7 cellular contexts compared by ENCODE assay signal in the genomic region with DNA sequence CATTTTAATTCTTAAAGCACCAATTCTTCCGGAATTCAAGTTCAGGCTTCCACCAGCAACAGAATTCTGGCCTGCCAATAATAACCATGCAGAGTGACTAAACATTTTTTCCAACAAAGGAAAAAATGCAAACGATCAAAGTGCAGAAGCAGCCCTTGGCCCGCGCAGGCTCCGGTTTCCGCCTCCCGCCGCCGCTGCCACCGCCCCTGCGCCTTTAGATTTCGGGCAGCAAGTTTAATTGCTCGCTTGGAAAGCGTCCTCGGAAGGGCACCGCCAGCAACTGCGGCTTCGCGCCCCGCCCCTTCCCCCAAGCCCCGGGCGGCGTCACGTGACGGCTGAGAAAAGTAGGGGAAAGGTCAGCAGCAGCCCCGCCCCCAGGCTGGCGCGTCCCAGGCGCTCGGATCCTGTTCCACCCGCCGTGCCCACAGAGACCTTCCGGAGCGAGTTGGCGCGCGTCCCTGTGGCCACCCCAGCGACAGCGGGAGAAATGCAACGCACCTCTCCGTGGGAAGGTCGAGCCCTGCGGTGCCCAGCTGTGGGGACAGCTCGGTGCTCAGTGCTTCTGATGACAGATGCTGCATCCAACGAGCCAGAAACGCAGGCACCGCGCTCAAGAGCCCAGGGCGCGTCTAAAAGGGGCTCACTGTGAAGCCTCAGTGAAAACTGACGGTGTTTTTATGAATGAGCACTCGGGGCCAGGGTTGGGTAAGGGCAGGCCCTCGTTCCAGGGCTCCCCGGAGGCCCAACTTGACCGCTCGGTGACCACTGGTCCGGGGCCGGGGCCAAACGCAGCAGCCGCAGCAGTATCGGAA. TPM values are rescaled to one million over a fixed set of nuclear protein-coding genes. Genes with fewer than 3 reads are reported as not detected.
DNase-seq lines count a peak whose midpoint lies in the region; ATAC-seq, FAIRE-seq and TF ChIP-seq lines count a peak whose summit lies in the region.

No MANE protein-coding gene starts in this region.

- peak; percentile 83 for FAIRE-seq in GM18507 (lab: Jason Lieb, UNC)

- ATAC-seq in HG03139 (IDR thresholded peaks at IDR 0.05; ENCODE audit: unreplicated experiment): peak; percentile 31

- DNase-seq in GM18507 (ENCODE audit: extremely low spot score, insufficient read length, low read depth) (peak; percentile 79), NCI-H446 treated with DMSO at 0.1 percent for 48 hours (lab: John Stamatoyannopoulos, UW) (peak; percentile 62), chondrocyte (ENCODE audit: low spot score) (peak; percentile 97), kidney epithelial cell (ENCODE audit: low read depth) (peak; percentile 26)
- DNase-seq in activated CD4-positive, alpha-beta T cell treated with anti-CD3 and anti-CD28 coated beads for 24 hours (ENCODE audit: low read depth in 2 of 2): peak; percentile 92 to 95
- DNase-seq in stimulated activated CD4-positive, alpha-beta T cell treated with anti-CD3 and anti-CD28 coated beads, Interleukin-15, amount 100 ng/mL, for 1 hour (ENCODE audit: low read depth in 1 of 2, low spot score in 1 of 2): peak; percentile 85 to 91

- H3K4me3 Mint-ChIP-seq in chondrocyte (ENCODE audit: unreplicated experiment): peak overlapping the region; percentile 74

- H3K27me3 Mint-ChIP-seq in chondrocyte (ENCODE audit: low read depth): no peaks in the 10 kb centered on the region

- H3K36me3 ChIP-seq in kidney epithelial cell (ENCODE audit: control insufficient read depth, insufficient read depth, low read length): no peaks in the 10 kb centered on the region

- peaks cover 61% of the 10 kb centered on the region for H3K4me1 Mint-ChIP-seq in chondrocyte (ENCODE audit: low read depth)

- peak overlapping the region; percentile 30 for H3K4me3 ChIP-seq in kidney epithelial cell (ENCODE audit: low read depth, low read length)

- no peaks in the 10 kb centered on the region for H3K36me3 Mint-ChIP-seq in chondrocyte (ENCODE audit: low read depth)

- peaks cover 30% of the 10 kb centered on the region for H3K27me3 ChIP-seq in kidney epithelial cell (ENCODE audit: control insufficient read depth, insufficient read depth, low read length)

- TF ChIP-seq CTCF in chondrocyte (IDR thresholded peaks at IDR 0.05): no peak
- no peak for TF ChIP-seq CTCF in kidney epithelial cell (IDR thresholded peaks at IDR 0.05; ENCODE audit: insufficient read depth, low read length, poor library complexity, severe bottlenecking)

- H3K27ac Mint-ChIP-seq in chondrocyte (ENCODE audit: unreplicated experiment): peak overlapping the region; percentile 97

- no peaks in the 10 kb centered on the region for H3K9me3 Mint-ChIP-seq in chondrocyte (ENCODE audit: low read depth)

RNA-seq across cellular contexts. Expression of a gene that starts 2.5 kb away (rescaled TPM):
- total RNA-seq in chondrocyte: 58.0 to 83.0 TPM (median 58.8 TPM) in 3 replicates
- 14.0 and 15.4 TPM in 2 replicates for total RNA-seq in kidney epithelial cell

Comparison
In these comparisons a context has a peak if more than half of its experiments do, and no peak if none do; other contexts are left out.
1. Peak in every context shown above with its lines: DNase-seq, ATAC-seq and H3K4me3 ChIP-seq.
2. DNase-seq: peak in every context shown above with its lines; median percentile 97 in chondrocyte; 94 in activated CD4-positive, alpha-beta T cell treated with anti-CD3 and anti-CD28 coated beads for 24 hours; 88 in stimulated activated CD4-positive, alpha-beta T cell treated with anti-CD3 and anti-CD28 coated beads, Interleukin-15, amount 100 ng/mL, for 1 hour; 79 in GM18507; 62 in NCI-H446 treated with DMSO at 0.1 percent for 48 hours; 26 in kidney epithelial cell.